Comparison of ENCODE assay signal across 26 cellular contexts in the genomic region with DNA sequence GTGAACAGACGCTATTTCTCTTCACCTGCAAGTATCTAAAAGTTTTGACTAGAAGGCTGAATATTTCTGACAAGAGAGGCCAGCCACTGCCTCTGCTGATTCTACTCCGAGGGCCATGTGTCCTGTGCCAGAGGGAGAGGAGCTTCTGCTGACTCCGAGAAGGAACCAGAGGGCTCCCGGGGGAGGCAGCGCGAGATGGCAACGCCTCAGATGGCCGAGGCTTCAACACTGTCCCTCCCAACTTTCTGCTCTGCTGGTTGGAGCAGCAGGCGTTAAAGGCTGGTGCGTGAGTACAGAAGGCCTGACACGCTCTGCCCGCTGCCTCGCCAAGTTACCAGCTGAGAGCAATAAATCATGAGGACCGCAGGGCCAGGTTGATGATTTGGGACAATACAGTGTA.
DNase-seq lines count a peak whose midpoint lies in the region; ATAC-seq and TF ChIP-seq lines count a peak whose summit lies in the region.
"Had no signal": no experiment of that assay in that cellular context is flagged by ENCODE, and none has a peak within 500 bp of the region (broad histone marks: within the 10 kb centered on the region; RNA-seq: fewer than 3 reads in every experiment).

No MANE protein-coding gene starts in this region.

- H3K9ac ChIP-seq in Karpas-422 (ENCODE audit: low read length): no peak overlapping the region

- no peaks in the 10 kb centered on the region for H3K79me2 ChIP-seq in Karpas-422 (ENCODE audit: low read length)

- no peaks in the 10 kb centered on the region for H3K9me2 ChIP-seq in Karpas-422 (replicated peaks; ENCODE audit: insufficient read depth, low read length)

- H3K36me3 ChIP-seq in psoas muscle (ENCODE audit: insufficient read depth in 1 of 2, low read depth in 1 of 2) (peaks cover 0 to 24% of the 10 kb centered on the region in 2 donors), Karpas-422 (ENCODE audit: insufficient read depth, low read length) (no peaks in the 10 kb centered on the region), spleen (peaks cover 0 to 90% (median 38%) of the 10 kb centered on the region in 6 donors)
- H3K36me3 ChIP-seq: breast epithelium, prostate gland had no signal

- no peak overlapping the region for H2AFZ ChIP-seq in Karpas-422 (ENCODE audit: low read length)

- no peaks in the 10 kb centered on the region for H3K27me3 ChIP-seq in psoas muscle (ENCODE audit: insufficient read depth in 3 of 3, low read length in 2 of 3)
- no peaks in the 10 kb centered on the region for H3K27me3 ChIP-seq in Karpas-422 (ENCODE audit: low read length)
- H3K27me3 ChIP-seq in spleen (replicated peaks in 1 of 7): no peaks in the 10 kb centered on the region
- H3K27me3 ChIP-seq: breast epithelium, esophagus muscularis mucosa, neutrophil, Peyer's patch, tibial nerve had no signal

- intact Hi-C loops in psoas muscle (cut with DNase I) (no loop called here), spleen (cut with DNase I; ENCODE audit: low total_unique reads) (no loop called here)

- H3K9me3 ChIP-seq in psoas muscle (no peaks in the 10 kb centered on the region), Karpas-422 (ENCODE audit: low read length) (no peaks in the 10 kb centered on the region), spleen (no peaks in the 10 kb centered on the region)
- H3K9me3 ChIP-seq: breast epithelium, esophagus muscularis mucosa, neutrophil, Peyer's patch, prostate gland, tibial nerve had no signal

- 21 to 41% (median 30%) methylated on average over 14 of the region's 14 CpGs for WGBS in psoas muscle, 3 donors
- 82 to 96% (median 88%) methylated on average over 14 of the region's 14 CpGs for WGBS in spleen, 5 donors

- TF ChIP-seq POLR2A in spleen (IDR thresholded peaks at IDR 0.05): no peak

- no peak overlapping the region for H3K4me2 ChIP-seq in Karpas-422 (ENCODE audit: low read depth, low read length, poor library complexity, severe bottlenecking)

- H3K4me1 ChIP-seq in psoas muscle (no peaks in the 10 kb centered on the region), Karpas-422 (ENCODE audit: low read length) (peaks cover 16% of the 10 kb centered on the region), spleen (peaks cover 0 to 15% (median 0%) of the 10 kb centered on the region in 6 donors)
- H3K4me1 ChIP-seq: breast epithelium, esophagus muscularis mucosa, Peyer's patch, prostate gland, tibial nerve had no signal

- TF ChIP-seq CTCF in psoas muscle (IDR thresholded peaks at IDR 0.05) (no peak), spleen (IDR thresholded peaks at IDR 0.05 in 8 of 11, conservative IDR thresholded peaks at IDR 0.05 in 3 of 11) (no peak)

- peaks cover 2% of the 10 kb centered on the region; the same call in 1 of the 2 replicates for H4K20me1 ChIP-seq in Karpas-422 (ENCODE audit: insufficient read depth, low read depth, low read length)

- ATAC-seq in psoas muscle (peak; percentile 45 to 96 (median 91)), HG03139 (IDR thresholded peaks at IDR 0.05; ENCODE audit: unreplicated experiment) (no peak)
- ATAC-seq: GM12878, left cardiac atrium had no signal

- H3K4me3 ChIP-seq in psoas muscle (no peak overlapping the region), Karpas-422 (ENCODE audit: low read length) (no peak overlapping the region), spleen (no peak overlapping the region)
- H3K4me3 ChIP-seq: breast epithelium, esophagus muscularis mucosa, GM12878, Peyer's patch, prostate gland, tibial nerve had no signal

- in situ Hi-C loops in G401 (cut with HindIII; ENCODE audit: low sequenced_read_pairs): no loop called here

- H3K27ac ChIP-seq in psoas muscle: peak overlapping the region; percentile 61
- no peak overlapping the region for H3K27ac ChIP-seq in Karpas-422 (ENCODE audit: low read length)
- no peak overlapping the region for H3K27ac ChIP-seq in spleen
- H3K27ac ChIP-seq: breast epithelium, esophagus muscularis mucosa, HL-60, neutrophil, Peyer's patch, prostate gland, tibial nerve had no signal

- DNase-seq in NCI-H748 (lab: John Stamatoyannopoulos, UW; ENCODE audit: unreplicated experiment): peak; percentile 28
- DNase-seq in NCI-H748 treated with DMSO at 0.1 percent for 48 hours (lab: John Stamatoyannopoulos, UW): no peak
- peak; percentile 36 for DNase-seq in G401 (ENCODE audit: low spot score)
- DNase-seq in ecto neural progenitor cell (ENCODE audit: low spot score): peak; percentile 24
- DNase-seq in psoas muscle: peak in 1 of 2 donors; percentile 78
- no peak for DNase-seq in Karpas-422
- no peak for DNase-seq in spleen
- DNase-seq: activated CD4-positive, alpha-beta T cell treated with anti-CD3 and anti-CD28 coated beads, Interleukin-2, amount 10 ng/mL, durations not matched to agents 7 days and 5 days; Calu3; cortex of kidney; endodermal cell; foreskin melanocyte; left cardiac atrium; mesendoderm; NCI-H2171 treated with DMSO at 0.1 percent for 48 hours; Peyer's patch; SIG-M5; stimulated activated CD8-positive, alpha-beta memory T cell treated with anti-CD3 and anti-CD28 coated beads, Interleukin-4, amount 100 ng/mL, for 48 hours had no signal

Comparison
In these comparisons a context has a peak if more than half of its experiments do, and no peak if none do; other contexts are left out.
1. DNase-seq: peak in NCI-H748 (single experiment), G401 (single experiment) and ecto neural progenitor cell (single experiment); none in NCI-H748 treated with DMSO at 0.1 percent for 48 hours (single experiment), Karpas-422 (single experiment) and spleen (single experiment).